1 cellular context compared by ENCODE assay signal in the genomic region with DNA sequence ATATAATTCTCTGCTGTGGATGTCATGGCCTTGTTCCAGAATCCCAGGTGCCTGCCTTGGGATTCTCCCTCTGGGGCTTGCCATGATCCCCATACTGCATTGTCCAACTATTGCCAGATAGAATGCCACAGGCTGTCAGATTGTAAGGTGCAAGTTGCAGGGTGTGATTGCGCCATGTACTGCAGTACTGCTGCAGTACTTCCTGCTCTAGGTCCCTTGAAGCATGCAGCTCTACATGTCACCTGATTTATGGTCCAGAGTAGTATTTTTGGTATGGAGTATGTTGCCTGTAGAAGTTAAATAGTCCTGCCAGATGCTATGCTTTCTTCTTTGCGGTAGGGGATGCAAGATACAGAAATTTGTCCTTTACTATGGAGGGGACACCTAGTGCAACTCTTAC.
TF ChIP-seq lines count a peak whose summit lies in the region.

No MANE protein-coding gene starts in this region.

TF ChIP-seq in WTC11, 78 proteins besides CTCF, POLR2A, EP300 and RAD21 (continued from another document):
- TF ChIP-seq ATF2 (CRISPR knock-in tag; IDR thresholded peaks at IDR 0.05; ENCODE audit: borderline replicate concordance, low read depth), result no peak
- TF ChIP-seq MAX (CRISPR knock-in tag; IDR thresholded peaks at IDR 0.05), result no peak
- no peak for TF ChIP-seq NR3C1 (CRISPR knock-in tag; conservative IDR thresholded peaks at IDR 0.05; ENCODE audit: low read depth)
- TF ChIP-seq, protein P1, sequence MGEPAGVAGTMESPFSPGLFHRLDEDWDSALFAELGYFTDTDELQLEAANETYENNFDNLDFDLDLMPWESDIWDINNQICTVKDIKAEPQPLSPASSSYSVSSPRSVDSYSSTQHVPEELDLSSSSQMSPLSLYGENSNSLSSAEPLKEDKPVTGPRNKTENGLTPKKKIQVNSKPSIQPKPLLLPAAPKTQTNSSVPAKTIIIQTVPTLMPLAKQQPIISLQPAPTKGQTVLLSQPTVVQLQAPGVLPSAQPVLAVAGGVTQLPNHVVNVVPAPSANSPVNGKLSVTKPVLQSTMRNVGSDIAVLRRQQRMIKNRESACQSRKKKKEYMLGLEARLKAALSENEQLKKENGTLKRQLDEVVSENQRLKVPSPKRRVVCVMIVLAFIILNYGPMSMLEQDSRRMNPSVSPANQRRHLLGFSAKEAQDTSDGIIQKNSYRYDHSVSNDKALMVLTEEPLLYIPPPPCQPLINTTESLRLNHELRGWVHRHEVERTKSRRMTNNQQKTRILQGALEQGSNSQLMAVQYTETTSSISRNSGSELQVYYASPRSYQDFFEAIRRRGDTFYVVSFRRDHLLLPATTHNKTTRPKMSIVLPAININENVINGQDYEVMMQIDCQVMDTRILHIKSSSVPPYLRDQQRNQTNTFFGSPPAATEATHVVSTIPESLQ (CRISPR knock-in tag; IDR thresholded peaks at IDR 0.05), result no peak
